ENCODE assay signal across 7 cellular contexts in the genomic region with DNA sequence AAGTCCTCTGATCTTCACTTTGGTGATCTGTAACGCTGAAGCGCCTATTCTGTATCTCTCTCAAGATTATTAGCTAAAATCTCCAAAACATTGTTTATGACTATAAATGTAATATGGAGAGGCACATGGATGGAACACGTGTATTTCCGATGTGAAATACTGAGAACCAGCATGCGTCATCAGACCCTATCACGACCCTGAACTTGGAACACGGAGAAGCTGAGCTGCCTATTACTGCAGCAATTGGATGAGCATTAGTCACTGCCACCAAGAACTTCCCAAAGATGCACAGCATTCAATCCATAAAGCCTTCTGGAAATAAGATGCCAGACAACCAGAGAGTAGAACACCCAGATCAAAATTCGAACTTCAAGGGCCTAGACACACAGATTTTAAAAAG.
"Had no signal": no experiment of that assay in that cellular context is flagged by ENCODE, and none has a peak within 500 bp of the region (broad histone marks: within the 10 kb centered on the region; RNA-seq: fewer than 3 reads in every experiment).

No MANE protein-coding gene starts in this region.

- H3K4me3 ChIP-seq: GM23248, HAP-1, K562 had no signal

- DNase-seq: GM23248, GOT3, H7, HFFc6 had no signal

- H3K27ac ChIP-seq: GM23248, HL-60 had no signal

- H2AFZ ChIP-seq: GM23248 had no signal

- H3K4me1 ChIP-seq: HAP-1 had no signal

- H3K9me3 ChIP-seq: HAP-1 had no signal
